ENCODE assay signal across 5 cellular contexts in genomic region chr20:3158968-3159431, GRCh38. TPM values are rescaled to one million over a fixed set of nuclear protein-coding genes. Genes with fewer than 3 reads are reported as not detected.
A peak's percentile ranks its signal among the peaks of the same experiment; 100 is the strongest.
DNase-seq lines count a peak whose midpoint lies in the region; TF ChIP-seq lines count a peak whose summit lies in the region.

No MANE protein-coding gene starts in this region.

- TF ChIP-seq CTCF in Loucy (conservative IDR thresholded peaks at IDR 0.05; ENCODE audit: low read length) (no peak), mammary epithelial cell (conservative IDR thresholded peaks at IDR 0.05 in 1 of 2, IDR thresholded peaks at IDR 0.05 in 1 of 2; ENCODE audit: extremely low read depth in 1 of 2, insufficient read depth in 1 of 2, low read depth in 1 of 2, low read length in 2 of 2) (no peak)

- H3K79me2 ChIP-seq in Loucy (ENCODE audit: insufficient read depth, low read length): peaks cover 57% of the 10 kb centered on the region
- H3K79me2 ChIP-seq in mammary epithelial cell (ENCODE audit: insufficient read depth, low read length): peaks cover 58% of the 10 kb centered on the region

- H3K9me2 ChIP-seq in Loucy (replicated peaks; ENCODE audit: low read depth, low read length): no peaks in the 10 kb centered on the region

- H3K9me3 ChIP-seq in Loucy (ENCODE audit: insufficient read depth, low read depth, low read length) (no peaks in the 10 kb centered on the region), mammary epithelial cell (replicated peaks; ENCODE audit: insufficient read depth, low read length) (no peaks in the 10 kb centered on the region), neuron (ENCODE audit: low read length) (no peaks in the 10 kb centered on the region)

- H2AFZ ChIP-seq in Loucy (ENCODE audit: low read length): no peak overlapping the region
- peak overlapping the region; percentile 93 for H2AFZ ChIP-seq in mammary epithelial cell (ENCODE audit: low read depth, low read length)
- H2AFZ ChIP-seq in neuron (ENCODE audit: low read depth, low read length): peak overlapping the region; percentile 74

- H3K4me3 ChIP-seq in Loucy (ENCODE audit: low read length, poor library complexity, severe bottlenecking) (peak overlapping the region; percentile 94), mammary epithelial cell (replicated peaks in 1 of 3; ENCODE audit: insufficient read depth in 1 of 3, low read depth in 2 of 3, low read length in 3 of 3) (peak overlapping the region; percentile 84 to 94 (median 90)), neuron (ENCODE audit: low read length) (peak overlapping the region; percentile 94)

- WGBS in mammary epithelial cell (ENCODE audit: low coverage, missing lambda C conversion rate): 0% methylated on average over 10 of the region's 10 CpGs

- CTCF ChIA-PET in mammary epithelial cell (lab: Charles Lee; ENCODE audit: low non-redundant PET): no interaction called here

- H3K9ac ChIP-seq in Loucy (ENCODE audit: low read depth, low read length, poor library complexity, severe bottlenecking) (peak overlapping the region; percentile 95), mammary epithelial cell (ENCODE audit: insufficient read depth, low read length) (peak overlapping the region; percentile 92)

- H3F3A ChIP-seq in Loucy (ENCODE audit: low read depth): 0 out of 2 replicates have a peak, but pooled peaks cover 2% of the 10 kb centered on the region

- intact Hi-C loops in mammary epithelial cell (cut with micrococcal nuclease): loop anchor here (1.0 kb wide), 2 partner anchors 14 to 44 kb away; partner anchors contain the start of gene LZTS3

- DNase-seq in mammary epithelial cell (no peak), mucosa of gallbladder (ENCODE audit: low spot score) (no peak)
- DNase-seq in stimulated activated CD8-positive, alpha-beta memory T cell treated with anti-CD3 and anti-CD28 coated beads, Interleukin-4, amount 100 ng/mL, for 48 hours: no peak

- no TSS peak for BruUV-seq in mammary epithelial cell (replicated peaks; lab: Mats Ljungman, UMichigan)

- H3K4me1 ChIP-seq in Loucy (ENCODE audit: insufficient read depth, low read length, poor library complexity, severe bottlenecking) (peaks cover 33% of the 10 kb centered on the region), mammary epithelial cell (ENCODE audit: insufficient read depth, low read length) (peaks cover 11% of the 10 kb centered on the region), neuron (ENCODE audit: insufficient read depth, low read length) (peaks cover 15% of the 10 kb centered on the region)

- H3K27ac ChIP-seq in mammary epithelial cell (ENCODE audit: insufficient read depth, low read depth, low read length): peak overlapping the region; percentile 79

- peaks cover 51% of the 10 kb centered on the region for H4K20me1 ChIP-seq in Loucy (ENCODE audit: insufficient read depth, low read length, poor library complexity, severe bottlenecking)
- no peaks in the 10 kb centered on the region for H4K20me1 ChIP-seq in mammary epithelial cell (ENCODE audit: insufficient read depth, low read length)

- dilution Hi-C loops in mammary epithelial cell (cut with HindIII; ENCODE audit: low sequenced_read_pairs): no loop called here

- in situ Hi-C loops in mammary epithelial cell (cut with MboI; ENCODE audit: low sequenced_read_pairs in 2 of 2): no loop called here

- H3K27me3 ChIP-seq in Loucy (ENCODE audit: insufficient read depth, low read length, poor library complexity, severe bottlenecking) (no peaks in the 10 kb centered on the region), mammary epithelial cell (ENCODE audit: insufficient read depth, low read length) (no peaks in the 10 kb centered on the region), neuron (ENCODE audit: insufficient read depth, low read length) (no peaks in the 10 kb centered on the region)

- H3K4me2 ChIP-seq in Loucy (ENCODE audit: low read depth, low read length, poor library complexity, severe bottlenecking) (peak overlapping the region; percentile 91), mammary epithelial cell (ENCODE audit: insufficient read depth, low read depth, low read length) (peak overlapping the region; percentile 99)

- H3K36me3 ChIP-seq in Loucy (ENCODE audit: insufficient read depth, low read length) (peaks cover 3% of the 10 kb centered on the region; the same call in 1 of the 2 replicates), mammary epithelial cell (ENCODE audit: insufficient read depth, low read length) (no peaks in the 10 kb centered on the region), neuron (ENCODE audit: insufficient read depth, low read length) (peaks cover 13% of the 10 kb centered on the region)

RNA-seq across cellular contexts. Expression of gene FASTKD5, which starts 0.7 kb away (rescaled TPM):
- total RNA-seq in mammary epithelial cell: 10 to 100 TPM; 13.4 to 15.0 TPM
- 15.5 TPM for polyA plus RNA-seq in mammary epithelial cell
- polyA minus RNA-seq in mammary epithelial cell: 43.8 TPM
- 17.1 TPM for total RNA-seq in mucosa of gallbladder

RNA-seq across cellular contexts. Expression of gene UBOX5, which starts 0.7 kb away (rescaled TPM):
- total RNA-seq in mammary epithelial cell: 1 to 10 TPM; 4.8 to 5.6 TPM
- polyA plus RNA-seq in mammary epithelial cell: 3.5 TPM
- polyA minus RNA-seq in mammary epithelial cell: 6.9 TPM
- total RNA-seq in mucosa of gallbladder: 6.0 TPM

RNA-seq across cellular contexts. Expression of gene LZTS3, which starts 14.3 kb away (rescaled TPM):
- total RNA-seq in mammary epithelial cell (10 to 100 TPM in 1 of 2 donors, 1 to 10 TPM in 1; 7.7 to 16.3 TPM), mucosa of gallbladder (54.1 TPM)
- polyA plus RNA-seq in mammary epithelial cell: 2.6 TPM
- 3.3 TPM for polyA minus RNA-seq in mammary epithelial cell

RNA-seq across cellular contexts. Expression of gene DDRGK1, which starts 45.5 kb away (rescaled TPM):
- 10 to 100 TPM; 25.2 to 59.1 TPM for total RNA-seq in mammary epithelial cell
- polyA plus RNA-seq in mammary epithelial cell: 35.7 TPM
- 39.0 TPM for polyA minus RNA-seq in mammary epithelial cell
- total RNA-seq in mucosa of gallbladder: 139 TPM

RNA-seq across cellular contexts. Expression of gene ITPA, which starts 50.3 kb away (rescaled TPM):
- total RNA-seq in mammary epithelial cell (10 to 100 TPM; 29.2 to 68.7 TPM), mucosa of gallbladder (44.4 TPM)
- 37.5 TPM for polyA plus RNA-seq in mammary epithelial cell
- 19.0 TPM for polyA minus RNA-seq in mammary epithelial cell
